10 cellular contexts compared by ENCODE assay signal in the genomic region with DNA sequence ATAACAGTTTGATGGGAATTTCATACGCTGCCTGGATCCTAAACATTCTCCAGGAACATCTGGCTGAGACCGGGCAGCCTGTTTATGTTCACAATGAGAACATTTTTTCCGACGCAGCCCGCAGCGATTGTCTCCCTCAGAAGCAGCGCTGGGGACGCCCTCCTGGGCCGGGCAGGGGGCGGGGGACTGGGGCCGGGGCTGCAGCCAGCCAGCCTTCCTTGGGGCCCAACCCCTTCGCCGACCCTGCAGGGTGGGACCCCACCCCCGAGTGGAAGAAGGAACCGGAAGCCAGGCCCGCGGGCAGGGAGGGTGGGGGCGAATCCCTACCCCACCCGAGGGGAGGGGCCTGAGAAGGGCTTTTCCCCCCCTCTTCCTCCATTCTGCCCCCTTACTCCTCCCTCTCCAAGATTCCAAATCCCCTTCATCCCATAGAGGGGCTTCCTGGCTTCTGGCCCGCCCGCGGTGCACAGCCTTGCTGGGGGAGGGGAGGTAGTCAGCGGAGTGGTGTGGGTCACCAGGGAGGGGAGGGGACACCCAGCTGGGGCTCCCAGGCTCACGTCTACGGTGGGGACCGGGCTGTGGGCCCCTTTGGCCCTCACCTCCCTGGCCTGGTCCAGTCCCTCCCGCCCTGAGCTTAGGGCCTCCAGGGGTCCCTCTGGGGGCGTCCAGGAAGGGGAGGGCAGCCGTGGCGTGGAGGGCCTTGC.
DNase-seq lines count a peak whose midpoint lies in the region; ATAC-seq, FAIRE-seq and TF ChIP-seq lines count a peak whose summit lies in the region.
"Had no signal": no experiment of that assay in that cellular context is flagged by ENCODE, and none has a peak within 500 bp of the region (broad histone marks: within the 10 kb centered on the region; RNA-seq: fewer than 3 reads in every experiment).

No MANE protein-coding gene starts in this region.

- H3K23ac ChIP-seq in neuronal stem cell (ENCODE audit: low read depth, low read length, poor library complexity), result peak overlapping the region; percentile 85

- H2BK12ac ChIP-seq in neuronal stem cell (ENCODE audit: low read length), result peak overlapping the region; percentile 16

- no peaks in the 10 kb centered on the region for H3K36me3 Mint-ChIP-seq in activated CD4-positive, alpha-beta memory T cell treated with anti-CD3 and anti-CD28 coated beads for 36 hours

- DNase-seq in GM19239 (ENCODE audit: insufficient read length, low spot score) (peak; percentile 8), fibroblast of the aortic adventitia (ENCODE audit: low read depth) (peak; percentile 40), neuronal stem cell (ENCODE audit: low spot score) (peak; percentile 48), NCI-H774 (lab: John Stamatoyannopoulos, UW) (no peak), frontal cortex (ENCODE audit: low spot score in 2 of 2) (no peak), NCI-H1417 (lab: John Stamatoyannopoulos, UW) (no peak)
- peak; percentile 40 for DNase-seq in activated CD4-positive, alpha-beta memory T cell treated with anti-CD3 and anti-CD28 coated beads for 36 hours

- H3K27ac ChIP-seq in neuronal stem cell (replicated peaks; ENCODE audit: low read length), result peak overlapping the region; percentile 36
- H3K27ac ChIP-seq: HL-60 had no signal

- no peaks in the 10 kb centered on the region for H3K79me1 ChIP-seq in neuronal stem cell (ENCODE audit: low read depth, low read length)

- peak overlapping the region; percentile 96 for H2AK5ac ChIP-seq in neuronal stem cell (ENCODE audit: low read depth, low read length)

- peak overlapping the region; percentile 86 for H4K8ac ChIP-seq in neuronal stem cell (ENCODE audit: low read depth, low read length)

- H3K4me3 Mint-ChIP-seq in activated CD4-positive, alpha-beta memory T cell treated with anti-CD3 and anti-CD28 coated beads for 36 hours, result no peak overlapping the region

- no peak overlapping the region for H3K9ac ChIP-seq in neuronal stem cell (ENCODE audit: low read depth, low read length, poor library complexity)

- peak overlapping the region; percentile 80 for H3K4me2 ChIP-seq in neuronal stem cell (ENCODE audit: insufficient read depth, low read length, poor library complexity, severe bottlenecking)

- H3K9me3 ChIP-seq in neuronal stem cell (replicated peaks in 1 of 2; ENCODE audit: control insufficient read depth in 2 of 2, insufficient read depth in 1 of 2, low read depth in 1 of 2, low read length in 2 of 2), result peaks cover 0 to 2% of the 10 kb centered on the region in 2 donors

- H3K4me3 ChIP-seq in fibroblast of the aortic adventitia (ENCODE audit: low read depth, low read length), result no peak overlapping the region
- H3K4me3 ChIP-seq in neuronal stem cell (ENCODE audit: low read length in 2 of 2), result peak overlapping the region in 1 of 2 donors; percentile 56

- H3K4me1 ChIP-seq in neuronal stem cell (ENCODE audit: control insufficient read depth in 2 of 2, insufficient read depth in 1 of 2, low read depth in 1 of 2, low read length in 2 of 2), result peaks cover 13 to 27% of the 10 kb centered on the region in 2 donors

- CTCF ChIA-PET in activated CD4-positive, alpha-beta memory T cell treated with anti-CD3 and anti-CD28 coated beads for 36 hours (lab: Charles Lee), result no interaction called here

- H2BK120ac ChIP-seq in neuronal stem cell (ENCODE audit: low read depth, low read length), result peak overlapping the region; percentile 91

- H3K9me3 Mint-ChIP-seq in activated CD4-positive, alpha-beta memory T cell treated with anti-CD3 and anti-CD28 coated beads for 36 hours, result no peaks in the 10 kb centered on the region

- H3K4ac ChIP-seq in neuronal stem cell (ENCODE audit: low read length), result peak overlapping the region; percentile 66

- no peak overlapping the region for H3K27ac Mint-ChIP-seq in activated CD4-positive, alpha-beta memory T cell treated with anti-CD3 and anti-CD28 coated beads for 36 hours

- H3K27me3 Mint-ChIP-seq in activated CD4-positive, alpha-beta memory T cell treated with anti-CD3 and anti-CD28 coated beads for 36 hours, result no peaks in the 10 kb centered on the region

- peak overlapping the region; percentile 98 for H3K18ac ChIP-seq in neuronal stem cell (ENCODE audit: low read length)

- no peak for TF ChIP-seq CTCF in fibroblast of the aortic adventitia (IDR thresholded peaks at IDR 0.05; ENCODE audit: insufficient read depth, low read length)

- peak overlapping the region; percentile 93 for H2BK15ac ChIP-seq in neuronal stem cell (ENCODE audit: low read length)

- H4K91ac ChIP-seq in neuronal stem cell (ENCODE audit: low read depth, low read length, poor library complexity), result no peak overlapping the region

- WGBS in neuronal stem cell (ENCODE audit: extremely low coverage in 2 of 2, insufficient read length in 2 of 2, insufficient replicate concordance in 1 of 2), 2 donors, result no CpG with 5 or more reads among the region's 30 CpGs

- no peaks in the 10 kb centered on the region for H3K36me3 ChIP-seq in neuronal stem cell (replicated peaks in 1 of 2; ENCODE audit: control insufficient read depth in 2 of 2, insufficient read depth in 2 of 2, low read length in 2 of 2)

- H3K14ac ChIP-seq in neuronal stem cell (ENCODE audit: low read length), result peak overlapping the region; percentile 51

- H2AFZ ChIP-seq in neuronal stem cell (ENCODE audit: low read length), result peak overlapping the region; percentile 89

- no peaks in the 10 kb centered on the region for H3K27me3 ChIP-seq in neuronal stem cell (ENCODE audit: control insufficient read depth in 3 of 3, insufficient read depth in 3 of 3, low read depth in 1 of 3, low read length in 3 of 3)

- no peak for ATAC-seq in HG03439 (IDR thresholded peaks at IDR 0.05; ENCODE audit: unreplicated experiment)

- intact Hi-C loops in activated CD4-positive, alpha-beta memory T cell treated with anti-CD3 and anti-CD28 coated beads for 36 hours (cut with micrococcal nuclease), result loop anchor here (10.0 kb wide), 1 partner anchor 122 kb away; no protein-coding TSS in a partner anchor

- peak overlapping the region; percentile 30 for H2BK5ac ChIP-seq in neuronal stem cell (ENCODE audit: low read length)

- POLR2A ChIA-PET in activated CD4-positive, alpha-beta memory T cell treated with anti-CD3 and anti-CD28 coated beads for 36 hours (lab: Charles Lee), result no interaction called here

- FAIRE-seq in GM19239 (lab: Jason Lieb, UNC) (no peak), frontal cortex (lab: Jason Lieb, UNC) (no peak)
- FAIRE-seq: endometrium had no signal

- H3K4me1 Mint-ChIP-seq in activated CD4-positive, alpha-beta memory T cell treated with anti-CD3 and anti-CD28 coated beads for 36 hours (ENCODE audit: low read depth), result peaks cover 22% of the 10 kb centered on the region

Comparison
In these comparisons a context has a peak if more than half of its experiments do, and no peak if none do; other contexts are left out.
1. DNase-seq: peak in GM19239 (single experiment), activated CD4-positive, alpha-beta memory T cell treated with anti-CD3 and anti-CD28 coated beads for 36 hours (single experiment), fibroblast of the aortic adventitia (single experiment) and neuronal stem cell (single experiment); none in NCI-H774 (single experiment), frontal cortex (0 of 2) and NCI-H1417 (0 of 3).